Comparison of ENCODE assay signal across 22 cellular contexts in genomic region chr14:22812744-22813143, GRCh38. TPM values are rescaled to one million over a fixed set of nuclear protein-coding genes. Genes with fewer than 3 reads are reported as not detected.
DNase-seq lines count a peak whose midpoint lies in the region; ATAC-seq and TF ChIP-seq lines count a peak whose summit lies in the region.
"Had no signal": no experiment of that assay in that cellular context is flagged by ENCODE, and none has a peak within 500 bp of the region (broad histone marks: within the 10 kb centered on the region; RNA-seq: fewer than 3 reads in every experiment).

No MANE protein-coding gene starts in this region.

- POLR2A ChIA-PET in activated B cell treated with CpG ODN at 0.5 μM for 24 hours (lab: Charles Lee), result interaction anchor here (0.8 to 5.0 kb wide), 11 partner anchors 9 to 76 kb away, joined by 3 to 69 read pairs (median 4); partner anchors contain the start of genes MMP14 and OXA1L

- ATAC-seq in activated B cell treated with CpG ODN at 0.5 μM for 24 hours (ENCODE audit: low read depth) (no peak), GM19467 (IDR thresholded peaks at IDR 0.05; ENCODE audit: unreplicated experiment) (no peak)
- ATAC-seq: left colon had no signal

- no peak for TF ChIP-seq CTCF in activated B cell treated with CpG ODN at 0.5 μM for 24 hours (IDR thresholded peaks at IDR 0.05)

- peak overlapping the region in 5 of 10 experiments; percentile 30 to 68 (median 45); a peak in 10 of 20 replicates for H3K4me3 ChIP-seq in BLaER1 treated with 17β-estradiol and CSF1 and Interleukin-3, amounts not matched to agents 10 nM and 100 nM
- H3K4me3 ChIP-seq: breast epithelium, HAP-1, thoracic aorta had no signal

- peaks cover 0 to 42% (median 0%) of the 10 kb centered on the region in 11 experiments; a peak in 10 of 22 replicates for H3K36me3 ChIP-seq in BLaER1 treated with 17β-estradiol and CSF1 and Interleukin-3, amounts not matched to agents 10 nM and 100 nM
- H3K36me3 ChIP-seq: breast epithelium, HAP-1, thoracic aorta had no signal

- H3K27me3 Mint-ChIP-seq in activated B cell treated with CpG ODN at 0.5 μM for 24 hours, result no peaks in the 10 kb centered on the region

- peak; percentile 19 for TF ChIP-seq POLR2A in GM19193 (IDR thresholded peaks at IDR 0.05; ENCODE audit: extremely low read depth, insufficient read depth, insufficient read length)

- H3K9me3 Mint-ChIP-seq in activated B cell treated with CpG ODN at 0.5 μM for 24 hours, result no peaks in the 10 kb centered on the region
- H3K9me3 Mint-ChIP-seq: CD4-positive, alpha-beta memory T cell had no signal

- H4K20me1 ChIP-seq in BLaER1 treated with 17β-estradiol and CSF1 and Interleukin-3, amounts not matched to agents 10 nM and 100 nM, result peaks cover 0 to 31% (median 0%) of the 10 kb centered on the region in 11 experiments; a peak in 5 of 22 replicates

- H3K4me1 ChIP-seq in BLaER1 treated with 17β-estradiol and CSF1 and Interleukin-3, amounts not matched to agents 10 nM and 100 nM, result peaks cover 44 to 99% (median 65%) of the 10 kb centered on the region in 10 experiments
- H3K4me1 ChIP-seq: breast epithelium had no signal

- H3K36me3 Mint-ChIP-seq in activated B cell treated with CpG ODN at 0.5 μM for 24 hours (ENCODE audit: low read depth), result no peaks in the 10 kb centered on the region
- H3K36me3 Mint-ChIP-seq: CD4-positive, alpha-beta memory T cell had no signal

- CTCF ChIA-PET in activated B cell treated with CpG ODN at 0.5 μM for 24 hours (lab: Charles Lee), result interaction anchor here (0.6 to 0.8 kb wide), 2 partner anchors 31 to 1391 kb away, joined by 3 to 4 read pairs; no protein-coding TSS in a partner anchor

- intact Hi-C loops in activated B cell treated with CpG ODN at 0.5 μM for 24 hours (cut with micrococcal nuclease), result no loop called here

- no peaks in the 10 kb centered on the region; a peak in 1 of 22 replicates for H3K27me3 ChIP-seq in BLaER1 treated with 17β-estradiol and CSF1 and Interleukin-3, amounts not matched to agents 10 nM and 100 nM
- H3K27me3 ChIP-seq: breast epithelium had no signal

- H3K4me2 ChIP-seq in BLaER1 treated with 17β-estradiol and CSF1 and Interleukin-3, amounts not matched to agents 10 nM and 100 nM, result peak overlapping the region; percentile 28 to 98 (median 62); a peak in 21 of 22 replicates

- H3K27ac Mint-ChIP-seq in activated B cell treated with CpG ODN at 0.5 μM for 24 hours, result peak overlapping the region; percentile 96
- H3K27ac Mint-ChIP-seq: CD4-positive, alpha-beta memory T cell had no signal

- H3K27ac ChIP-seq in BLaER1 treated with 17β-estradiol and CSF1 and Interleukin-3, amounts not matched to agents 10 nM and 100 nM, result peak overlapping the region in 5 of 11 experiments; percentile 1 to 33 (median 5); a peak in 3 of 22 replicates
- H3K27ac ChIP-seq: breast epithelium, RWPE1 had no signal

- H3K9me3 ChIP-seq in BLaER1 treated with 17β-estradiol and CSF1 and Interleukin-3, amounts not matched to agents 10 nM and 100 nM (replicated peaks in 1 of 11), result no peaks in the 10 kb centered on the region
- H3K9me3 ChIP-seq: breast epithelium, HAP-1, thoracic aorta had no signal

- peaks cover 75% of the 10 kb centered on the region for H3K4me1 Mint-ChIP-seq in activated B cell treated with CpG ODN at 0.5 μM for 24 hours

- DNase-seq in activated B cell treated with CpG ODN at 0.5 μM for 24 hours, result no peak
- peak; percentile 29 for DNase-seq in kidney tubule cell (ENCODE audit: low spot score)
- no peak for DNase-seq in GM19240 (ENCODE audit: insufficient read length, low spot score)
- no peak for DNase-seq in activated naive CD4-positive, alpha-beta T cell treated with Interleukin-2 at 50 U/mL for 16 hours
- DNase-seq in SKM-1 (lab: John Stamatoyannopoulos, UW; ENCODE audit: unreplicated experiment), result no peak
- DNase-seq: activated CD4-positive, alpha-beta T cell treated with anti-CD3 and anti-CD28 coated beads for 48 hours; CD4-positive, alpha-beta memory T cell; cortex of kidney; DMS53; foreskin fibroblast; left colon; NCI-H1694; NCI-H345; stimulated activated CD8-positive, alpha-beta memory T cell treated with anti-CD3 and anti-CD28 coated beads, Interleukin-4, amount 100 ng/mL, for 48 hours; SW 1271 had no signal

- peak overlapping the region; percentile 59 for H3K4me3 Mint-ChIP-seq in activated B cell treated with CpG ODN at 0.5 μM for 24 hours
- H3K4me3 Mint-ChIP-seq: CD4-positive, alpha-beta memory T cell had no signal

- peak overlapping the region in 3 of 11 experiments; percentile 37 to 69 (median 60); a peak in 5 of 22 replicates for H3K9ac ChIP-seq in BLaER1 treated with 17β-estradiol and CSF1 and Interleukin-3, amounts not matched to agents 10 nM and 100 nM

RNA-seq across cellular contexts. Expression of gene SLC7A7, which starts 2.5 kb away (rescaled TPM):
- 30.8 and 33.7 TPM in 2 replicates for total RNA-seq in activated B cell treated with CpG ODN at 0.5 μM for 24 hours

RNA-seq across cellular contexts. Expression of gene MRPL52, which starts 16.9 kb away (rescaled TPM):
- 142 and 150 TPM in 2 replicates for total RNA-seq in activated B cell treated with CpG ODN at 0.5 μM for 24 hours

RNA-seq across cellular contexts. Expression of gene MMP14, which starts 23.6 kb away (rescaled TPM):
- total RNA-seq in activated B cell treated with CpG ODN at 0.5 μM for 24 hours, result 3.4 and 4.1 TPM in 2 replicates

RNA-seq across cellular contexts. Expression of gene OXA1L, which starts 46.3 kb away (rescaled TPM):
- 174 and 190 TPM in 2 replicates for total RNA-seq in activated B cell treated with CpG ODN at 0.5 μM for 24 hours

RNA-seq across cellular contexts. Expression of gene LRP10, which starts 58.8 kb away (rescaled TPM):
- 83.2 and 83.3 TPM in 2 replicates for total RNA-seq in activated B cell treated with CpG ODN at 0.5 μM for 24 hours
